Comparison of ENCODE assay signal across 8 cellular contexts in the genomic region with DNA sequence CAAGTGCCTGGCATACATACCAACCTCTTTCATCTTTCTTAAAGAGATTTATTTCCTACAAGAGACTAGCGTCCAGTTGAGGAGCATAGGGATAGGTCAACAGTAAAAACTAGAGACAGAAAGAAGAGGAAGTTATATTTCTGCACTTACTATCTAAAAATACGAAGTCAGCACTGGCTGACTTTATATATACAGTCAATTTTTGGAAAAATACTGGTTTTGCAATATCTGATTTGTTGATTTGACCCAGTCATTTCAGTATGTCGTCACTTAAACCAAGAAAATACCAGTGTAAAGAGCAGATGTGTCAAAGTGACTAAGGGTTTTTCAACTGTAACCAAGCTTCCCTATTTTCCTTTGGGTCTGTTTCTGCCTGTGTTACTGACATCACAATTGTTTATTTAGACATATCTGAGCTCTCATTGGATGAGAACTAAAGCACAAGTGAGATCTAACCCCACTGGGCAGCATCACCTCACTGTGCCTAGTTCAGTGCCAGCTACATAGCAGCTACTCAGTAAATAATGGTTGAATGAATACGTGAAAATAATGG. TPM values are rescaled to one million over a fixed set of nuclear protein-coding genes. Genes with fewer than 3 reads are reported as not detected.
DNase-seq lines count a peak whose midpoint lies in the region; ATAC-seq and TF ChIP-seq lines count a peak whose summit lies in the region.

No MANE protein-coding gene starts in this region.

- no peak overlapping the region for H3K27ac Mint-ChIP-seq in Calu3 (ENCODE audit: unreplicated experiment)

- no peaks in the 10 kb centered on the region for H3K9me3 Mint-ChIP-seq in Calu3 (ENCODE audit: low read depth, unreplicated experiment)

- H3K27ac ChIP-seq in duodenal mucosa (ENCODE audit: low read depth, low read length) (peak overlapping the region; percentile 65), aorta (ENCODE audit: low read depth in 1 of 2, low read length in 2 of 2) (no peak overlapping the region)

- intact Hi-C loops in aorta (cut with DNase I): no loop called here
- intact Hi-C loops in Calu3 (cut with micrococcal nuclease; ENCODE audit: unreplicated experiment): no loop called here

- H3K9ac ChIP-seq in duodenal mucosa (ENCODE audit: low read depth in 1 of 2, low read length in 2 of 2): no peak overlapping the region

- CTCF ChIA-PET in Calu3 (lab: Charles Lee): no interaction called here

- no TSS peak for BruUV-seq in Calu3 (replicated peaks; lab: Mats Ljungman, UMichigan)

- H3K9me3 ChIP-seq in duodenal mucosa (ENCODE audit: control insufficient read depth in 1 of 2, low read length in 2 of 2) (peaks cover 0 to 6% of the 10 kb centered on the region in 2 donors), aorta (ENCODE audit: control insufficient read depth, low read length) (peaks cover 2% of the 10 kb centered on the region)

- no peak overlapping the region for H3K4me3 ChIP-seq in duodenal mucosa (ENCODE audit: low read depth in 1 of 2, low read length in 2 of 2)
- no peak overlapping the region for H3K4me3 ChIP-seq in aorta (ENCODE audit: low read length in 2 of 2)

- peaks cover 13 to 16% of the 10 kb centered on the region in 2 donors for H3K4me1 ChIP-seq in duodenal mucosa (ENCODE audit: control insufficient read depth in 1 of 2, insufficient read depth in 2 of 2, low read length in 2 of 2)
- no peaks in the 10 kb centered on the region for H3K4me1 ChIP-seq in aorta (ENCODE audit: control insufficient read depth in 1 of 2, insufficient read depth in 2 of 2, low read length in 2 of 2)

- in situ Hi-C loops in ACHN (cut with HindIII; ENCODE audit: low pct_ligation_motif_present, low pct_unique_long_range_greater_than_20kb, low sequenced_read_pairs): no loop called here

- no peaks in the 10 kb centered on the region for H3K27me3 Mint-ChIP-seq in Calu3 (ENCODE audit: unreplicated experiment)

- no peaks in the 10 kb centered on the region for H3K27me3 ChIP-seq in duodenal mucosa (ENCODE audit: control insufficient read depth in 1 of 2, insufficient read depth in 2 of 2, low read length in 2 of 2)
- no peaks in the 10 kb centered on the region for H3K27me3 ChIP-seq in aorta (ENCODE audit: control insufficient read depth in 1 of 2, insufficient read depth in 2 of 2, low read length in 1 of 2)

- peak; percentile 44 for DNase-seq in stimulated activated CD4-positive, alpha-beta T cell treated with anti-CD3 and anti-CD28 coated beads, Interleukin-15, amount 100 ng/mL, for 24 hours
- no peak for DNase-seq in stimulated activated CD4-positive, alpha-beta T cell treated with anti-CD3 and anti-CD28 coated beads, Interleukin-2, amount 100 ng/mL, for 24 hours
- DNase-seq in Kasumi-1 (lab: John Stamatoyannopoulos, UW) (peak; percentile 89 to 94), aorta (no peak), Calu3 (no peak), ACHN (no peak), NCI-H2196 treated with DMSO at 0.1 percent for 48 hours (lab: John Stamatoyannopoulos, UW; ENCODE audit: unreplicated experiment) (no peak)

- H3K36me3 Mint-ChIP-seq in Calu3 (ENCODE audit: insufficient read depth, unreplicated experiment): no peaks in the 10 kb centered on the region

- 35 to 51% methylated on average over 4 of the region's 4 CpGs for WGBS in aorta, 2 donors

- ATAC-seq in aorta (ENCODE audit: low FRiP score): peak; percentile 63

- no peak overlapping the region for H3K4me3 Mint-ChIP-seq in Calu3 (ENCODE audit: low read depth, unreplicated experiment)

- no peaks in the 10 kb centered on the region for H3K4me1 Mint-ChIP-seq in Calu3 (ENCODE audit: low read depth, unreplicated experiment)

- H3K36me3 ChIP-seq in duodenal mucosa (ENCODE audit: control insufficient read depth in 1 of 2, insufficient read depth in 2 of 2, low read length in 2 of 2): peaks cover 7 to 39% of the 10 kb centered on the region in 2 donors
- no peaks in the 10 kb centered on the region for H3K36me3 ChIP-seq in aorta (ENCODE audit: control insufficient read depth in 1 of 2, insufficient read depth in 2 of 2, low read length in 1 of 2)

- no peak for TF ChIP-seq CTCF in Calu3 (IDR thresholded peaks at IDR 0.05; ENCODE audit: unreplicated experiment)

RNA-seq across cellular contexts. Expression of a gene that starts 23.0 kb away (rescaled TPM):
- total RNA-seq in aorta: 10 to 100 TPM in 1 of 2 donors, 1 to 10 TPM in 1; 10.0 to 21.1 TPM
- polyA plus RNA-seq in aorta: 1 to 10 TPM in 1 of 2 donors, under 1 TPM in 1; 1.00 to 5.0 TPM
- total RNA-seq in Calu3 (2022): not detected in 2 replicates

Comparison
In these comparisons a context has a peak if more than half of its experiments do, and no peak if none do; other contexts are left out.
1. DNase-seq: peak in stimulated activated CD4-positive, alpha-beta T cell treated with anti-CD3 and anti-CD28 coated beads, Interleukin-15, amount 100 ng/mL, for 24 hours (single experiment) and Kasumi-1 (2 of 2); none in stimulated activated CD4-positive, alpha-beta T cell treated with anti-CD3 and anti-CD28 coated beads, Interleukin-2, amount 100 ng/mL, for 24 hours (0 of 2), aorta (0 of 2), Calu3 (single experiment), ACHN (single experiment) and NCI-H2196 treated with DMSO at 0.1 percent for 48 hours (single experiment).